In genomic region chr10:22271786-22272185, GRCh38 we compare ENCODE assay signal across 1 cellular context.
TF ChIP-seq lines count a peak whose summit lies in the region.

No MANE protein-coding gene starts in this region.

TF ChIP-seq in K562, 482 proteins besides CTCF, POLR2A, EP300 and RAD21:
- no peak for TF ChIP-seq SOX6 (IDR thresholded peaks at IDR 0.05)
- TF ChIP-seq SP1 (CRISPR knock-in tag; IDR thresholded peaks at IDR 0.05) = no peak
- TF ChIP-seq SRSF1 (IDR thresholded peaks at IDR 0.05; ENCODE audit: low read depth, low read length) = no peak
- TF ChIP-seq ARID4B (CRISPR knock-in tag; IDR thresholded peaks at IDR 0.05) = no peak
- TF ChIP-seq TFAP4 (CRISPR knock-in tag; IDR thresholded peaks at IDR 0.05; ENCODE audit: borderline replicate concordance) = no peak
- no peak for TF ChIP-seq ZNF408 (CRISPR knock-in tag; IDR thresholded peaks at IDR 0.05; ENCODE audit: low read depth)
- no peak for TF ChIP-seq GATA2 (CRISPR knock-in tag; IDR thresholded peaks at IDR 0.05)
- TF ChIP-seq TFE3 (CRISPR knock-in tag; IDR thresholded peaks at IDR 0.05) = no peak
- TF ChIP-seq MTA1 (IDR thresholded peaks at IDR 0.05; ENCODE audit: borderline replicate concordance) = no peak
- no peak for TF ChIP-seq RREB1 (CRISPR knock-in tag; IDR thresholded peaks at IDR 0.05)
- TF ChIP-seq GTF2F1 (IDR thresholded peaks at IDR 0.05; ENCODE audit: low read depth, low read length) = no peak
- TF ChIP-seq ZNF133 (CRISPR knock-in tag; IDR thresholded peaks at IDR 0.05) = no peak
- no peak for TF ChIP-seq GTF3C2 (IDR thresholded peaks at IDR 0.05; ENCODE audit: borderline replicate concordance, extremely low read depth, insufficient read length)
- TF ChIP-seq ARHGAP35 (IDR thresholded peaks at IDR 0.05; ENCODE audit: partially characterized antibody) = no peak
- TF ChIP-seq ZNF134 (CRISPR knock-in tag; conservative IDR thresholded peaks at IDR 0.05) = no peak
- no peak for TF ChIP-seq PBX2 (CRISPR knock-in tag; IDR thresholded peaks at IDR 0.05; ENCODE audit: low read depth)
- no peak for TF ChIP-seq PBX2 (tag; conservative IDR thresholded peaks at IDR 0.05; ENCODE audit: low read depth)
